8 cellular contexts compared by ENCODE assay signal in the genomic region with DNA sequence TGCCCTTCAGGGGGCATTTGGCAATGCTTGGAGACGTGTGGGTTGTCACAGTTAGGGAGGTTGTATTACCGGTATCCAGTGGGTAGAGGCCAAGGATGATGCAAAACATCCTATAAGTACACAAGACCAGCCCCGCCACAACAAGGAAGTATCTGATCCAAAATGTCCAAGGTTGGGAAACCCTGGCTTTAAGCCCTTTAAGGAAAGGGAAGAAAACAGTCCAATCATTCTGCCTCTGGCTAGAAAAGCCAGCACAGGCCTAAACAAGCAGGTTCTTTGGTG. TPM values are rescaled to one million over a fixed set of nuclear protein-coding genes. Genes with fewer than 3 reads are reported as not detected.
DNase-seq lines count a peak whose midpoint lies in the region; ATAC-seq and TF ChIP-seq lines count a peak whose summit lies in the region.

No MANE protein-coding gene starts in this region.

- H3K27ac ChIP-seq in A673 (ENCODE audit: low read depth, low read length, poor library complexity, severe bottlenecking) (peak overlapping the region; percentile 64), mammary epithelial cell (ENCODE audit: insufficient read depth, low read depth, low read length) (peak overlapping the region; percentile 94)

- dilution Hi-C loops in mammary epithelial cell (cut with HindIII; ENCODE audit: low sequenced_read_pairs): no loop called here

- H3K9me3 ChIP-seq in A673 (ENCODE audit: low read depth, low read length, poor library complexity, severe bottlenecking) (no peaks in the 10 kb centered on the region), mammary epithelial cell (replicated peaks; ENCODE audit: insufficient read depth, low read length) (no peaks in the 10 kb centered on the region)

- intact Hi-C loops in A673 (cut with micrococcal nuclease; ENCODE audit: unreplicated experiment): no loop called here
- intact Hi-C loops in mammary epithelial cell (cut with micrococcal nuclease): loop anchor here (1.0 to 2.0 kb wide), 2 partner anchors 17 to 26 kb away; no protein-coding TSS in a partner anchor

- peaks cover 57% of the 10 kb centered on the region for H3K4me1 Mint-ChIP-seq in memory B cell
- peaks cover 56% of the 10 kb centered on the region for H3K4me1 Mint-ChIP-seq in activated CD4-positive, alpha-beta T cell treated with anti-CD3 and anti-CD28 coated beads, Interleukin-2, amount 10 ng/mL, durations not matched to agents 7 days and 5 days

- DNase-seq in A673 (ENCODE audit: low spot score) (no peak), LNCaP clone FGC (ENCODE audit: low read depth) (peak; percentile 90), mammary epithelial cell (peak; percentile 95), memory B cell (ENCODE audit: low spot score in 2 of 2) (no peak), T-helper 2 cell (no peak)
- DNase-seq in activated effector memory CD4-positive, alpha-beta T cell treated with anti-CD3 and anti-CD28 coated beads, Interleukin-2, amount 50 U/mL, for 16 hours: no peak
- DNase-seq in activated CD4-positive, alpha-beta T cell treated with anti-CD3 and anti-CD28 coated beads, Interleukin-2, amount 10 ng/mL, durations not matched to agents 7 days and 5 days: no peak

- no peaks in the 10 kb centered on the region for H3K27me3 Mint-ChIP-seq in memory B cell
- no peaks in the 10 kb centered on the region for H3K27me3 Mint-ChIP-seq in activated CD4-positive, alpha-beta T cell treated with anti-CD3 and anti-CD28 coated beads, Interleukin-2, amount 10 ng/mL, durations not matched to agents 7 days and 5 days

- CTCF ChIA-PET in A673 (lab: Charles Lee) (no interaction called here), mammary epithelial cell (lab: Charles Lee; ENCODE audit: low non-redundant PET) (interaction anchor here (0.6 to 0.7 kb wide), 2 partner anchors 23 to 164 kb away, joined by 3 read pairs; no protein-coding TSS in a partner anchor)
- CTCF ChIA-PET in activated CD4-positive, alpha-beta T cell treated with anti-CD3 and anti-CD28 coated beads, Interleukin-2, amount 10 ng/mL, durations not matched to agents 7 days and 5 days (lab: Charles Lee): interaction anchor here (1.0 to 9.0 kb wide), 3 partner anchors 8 to 88 kb away, joined by 3 to 81 read pairs (median 5); no protein-coding TSS in a partner anchor

- WGBS in mammary epithelial cell (ENCODE audit: low coverage, missing lambda C conversion rate): 0% methylated on average over 3 of the region's 3 CpGs

- H3K27me3 ChIP-seq in A673 (replicated peaks; ENCODE audit: insufficient read depth, low read depth, low read length, poor library complexity) (no peaks in the 10 kb centered on the region), mammary epithelial cell (ENCODE audit: insufficient read depth, low read length) (no peaks in the 10 kb centered on the region)

- TF ChIP-seq CTCF in A673 (conservative IDR thresholded peaks at IDR 0.05; ENCODE audit: low read depth, low read length) (no peak), LNCaP clone FGC (IDR thresholded peaks at IDR 0.05; ENCODE audit: control insufficient read depth, extremely low read depth, insufficient read depth) (no peak), mammary epithelial cell (conservative IDR thresholded peaks at IDR 0.05 in 1 of 2, IDR thresholded peaks at IDR 0.05 in 1 of 2; ENCODE audit: extremely low read depth in 1 of 2, insufficient read depth in 1 of 2, low read depth in 1 of 2, low read length in 2 of 2) (no peak)

- peak overlapping the region; percentile 81 for H3K9ac ChIP-seq in mammary epithelial cell (ENCODE audit: insufficient read depth, low read length)

- no peak for ATAC-seq in memory B cell (ENCODE audit: low read depth)
- ATAC-seq in HG02870 (IDR thresholded peaks at IDR 0.05; ENCODE audit: unreplicated experiment): no peak

- no peaks in the 10 kb centered on the region for H3K36me3 Mint-ChIP-seq in memory B cell
- H3K36me3 Mint-ChIP-seq in activated CD4-positive, alpha-beta T cell treated with anti-CD3 and anti-CD28 coated beads, Interleukin-2, amount 10 ng/mL, durations not matched to agents 7 days and 5 days (ENCODE audit: low read depth): peaks cover 7% of the 10 kb centered on the region

- H4K20me1 ChIP-seq in mammary epithelial cell (ENCODE audit: insufficient read depth, low read length): no peaks in the 10 kb centered on the region

- H3K4me1 ChIP-seq in A673 (ENCODE audit: insufficient read depth, low read length, poor library complexity, severe bottlenecking) (peaks cover 50% of the 10 kb centered on the region), mammary epithelial cell (ENCODE audit: insufficient read depth, low read length) (peaks cover 64% of the 10 kb centered on the region)

- H3K79me2 ChIP-seq in mammary epithelial cell (ENCODE audit: insufficient read depth, low read length): peaks cover 14% of the 10 kb centered on the region

- BruUV-seq in A673 (replicated peaks; lab: Mats Ljungman, UMichigan) (no TSS peak), mammary epithelial cell (replicated peaks; lab: Mats Ljungman, UMichigan) (no TSS peak)

- no peak overlapping the region for H3K4me3 ChIP-seq in A673 (ENCODE audit: low read depth, low read length, poor library complexity, severe bottlenecking)
- H3K4me3 ChIP-seq in LNCaP clone FGC (ENCODE audit: low read depth, low read length): peak overlapping the region; percentile 30
- H3K4me3 ChIP-seq in mammary epithelial cell (replicated peaks in 1 of 3; ENCODE audit: insufficient read depth in 1 of 3, low read depth in 2 of 3, low read length in 3 of 3): no peak overlapping the region

- in situ Hi-C loops in mammary epithelial cell (cut with MboI; ENCODE audit: low sequenced_read_pairs in 2 of 2): no loop called here

- peak overlapping the region; percentile 61 for H3K4me3 Mint-ChIP-seq in memory B cell
- H3K4me3 Mint-ChIP-seq in activated CD4-positive, alpha-beta T cell treated with anti-CD3 and anti-CD28 coated beads, Interleukin-2, amount 10 ng/mL, durations not matched to agents 7 days and 5 days: no peak overlapping the region

- H3K36me3 ChIP-seq in A673 (ENCODE audit: insufficient read depth, low read length, poor library complexity, severe bottlenecking): no peaks in the 10 kb centered on the region
- H3K36me3 ChIP-seq in mammary epithelial cell (ENCODE audit: insufficient read depth, low read length): no peaks in the 10 kb centered on the region

- no peak overlapping the region for H3K27ac Mint-ChIP-seq in memory B cell
- H3K27ac Mint-ChIP-seq in activated CD4-positive, alpha-beta T cell treated with anti-CD3 and anti-CD28 coated beads, Interleukin-2, amount 10 ng/mL, durations not matched to agents 7 days and 5 days: no peak overlapping the region

- H3K4me2 ChIP-seq in mammary epithelial cell (ENCODE audit: insufficient read depth, low read depth, low read length): peak overlapping the region; percentile 88

- POLR2A ChIA-PET in A673 (lab: Charles Lee; ENCODE audit: low non-redundant PET): no interaction called here
- POLR2A ChIA-PET in activated CD4-positive, alpha-beta T cell treated with anti-CD3 and anti-CD28 coated beads, Interleukin-2, amount 10 ng/mL, durations not matched to agents 7 days and 5 days (lab: Charles Lee): no interaction called here

- H3K9me3 Mint-ChIP-seq in memory B cell: no peaks in the 10 kb centered on the region
- no peaks in the 10 kb centered on the region for H3K9me3 Mint-ChIP-seq in activated CD4-positive, alpha-beta T cell treated with anti-CD3 and anti-CD28 coated beads, Interleukin-2, amount 10 ng/mL, durations not matched to agents 7 days and 5 days

- peak overlapping the region; percentile 40 for H2AFZ ChIP-seq in mammary epithelial cell (ENCODE audit: low read depth, low read length)

RNA-seq across cellular contexts. Expression of gene ZMYND8, which starts 3.6 kb away (rescaled TPM):
- total RNA-seq in A673 (2021): 31.3 and 35.2 TPM in 2 replicates
- 10 to 100 TPM; 18.7 to 59.6 TPM for total RNA-seq in mammary epithelial cell
- 26.0 TPM for polyA plus RNA-seq in mammary epithelial cell
- polyA minus RNA-seq in mammary epithelial cell: 45.8 TPM
- total RNA-seq in activated CD4-positive, alpha-beta T cell treated with anti-CD3 and anti-CD28 coated beads, Interleukin-2, amount 10 ng/mL, durations not matched to agents 7 days and 5 days: 10 to 100 TPM; 44.6 to 55.6 TPM

Comparison
In these comparisons a context has a peak if more than half of its experiments do, and no peak if none do; other contexts are left out.
1. DNase-seq: peak in LNCaP clone FGC (single experiment) and mammary epithelial cell (single experiment); none in A673 (single experiment), memory B cell (0 of 2), activated effector memory CD4-positive, alpha-beta T cell treated with anti-CD3 and anti-CD28 coated beads, Interleukin-2, amount 50 U/mL, for 16 hours (single experiment), T-helper 2 cell (0 of 5) and activated CD4-positive, alpha-beta T cell treated with anti-CD3 and anti-CD28 coated beads, Interleukin-2, amount 10 ng/mL, durations not matched to agents 7 days and 5 days (single experiment).